ENCODE assay signal across 12 cellular contexts in genomic region chr3:188299068-188299467, GRCh38.
A peak's percentile ranks its signal among the peaks of the same experiment; 100 is the strongest.
DNase-seq lines count a peak whose midpoint lies in the region; ATAC-seq lines count a peak whose summit lies in the region.
"Had no signal": no experiment of that assay in that cellular context is flagged by ENCODE, and none has a peak within 500 bp of the region (broad histone marks: within the 10 kb centered on the region; RNA-seq: fewer than 3 reads in every experiment).

No MANE protein-coding gene starts in this region.

- H3K36me3 Mint-ChIP-seq in stimulated activated effector memory CD8-positive, alpha-beta T cell treated with anti-CD3 and anti-CD28 coated beads, Interleukin-12 subunit alpha, Interleukin-12 subunit beta, amount 100 ng/mL, for 72 hours, result peaks cover 6% of the 10 kb centered on the region
- H3K36me3 Mint-ChIP-seq: naive B cell had no signal

- H3K27ac ChIP-seq in esophagus (ENCODE audit: low read depth in 2 of 2, low read length in 1 of 2), result peak overlapping the region; percentile 2 to 55
- H3K27ac ChIP-seq: 22Rv1 had no signal

- peak overlapping the region; percentile 49 for H3K4me3 Mint-ChIP-seq in stimulated activated effector memory CD8-positive, alpha-beta T cell treated with anti-CD3 and anti-CD28 coated beads, Interleukin-12 subunit alpha, Interleukin-12 subunit beta, amount 100 ng/mL, for 72 hours

- 75 to 78% methylated on average over 11 of the region's 11 CpGs for WGBS in esophagus, 2 donors

- H3K4me1 Mint-ChIP-seq in stimulated activated effector memory CD8-positive, alpha-beta T cell treated with anti-CD3 and anti-CD28 coated beads, Interleukin-12 subunit alpha, Interleukin-12 subunit beta, amount 100 ng/mL, for 72 hours, result peaks cover 78% of the 10 kb centered on the region

- no peak overlapping the region for H3K4me3 ChIP-seq in esophagus (ENCODE audit: low read depth in 1 of 2, low read length in 2 of 2)
- H3K4me3 ChIP-seq: K562 had no signal

- peak; percentile 9 for DNase-seq in activated CD4-positive, CD25-positive, alpha-beta regulatory T cell treated with anti-CD3 and anti-CD28 coated beads, Interleukin-2, amount 50 U/mL, for 16 hours (ENCODE audit: low read depth, low spot score)
- DNase-seq in activated CD4-positive, CD25-positive, alpha-beta regulatory T cell (lab: John Stamatoyannopoulos, UW), result no peak
- peak; percentile 6 for DNase-seq in activated CD4-positive, alpha-beta T cell treated with anti-CD3 and anti-CD28 coated beads, Interleukin-2, amount 50 U/mL, for 1 hour
- DNase-seq in stimulated activated effector memory CD8-positive, alpha-beta T cell treated with anti-CD3 and anti-CD28 coated beads, Interleukin-12 subunit alpha, Interleukin-12 subunit beta, amount 100 ng/mL, for 72 hours (ENCODE audit: low spot score in 2 of 2), result peak in 1 of 2 donors; percentile 74
- no peak for DNase-seq in Kasumi-1 (lab: John Stamatoyannopoulos, UW)
- DNase-seq: naive B cell had no signal

- H3K27me3 ChIP-seq in esophagus (ENCODE audit: control insufficient read depth in 1 of 2, insufficient read depth in 2 of 2, low read length in 2 of 2), result no peaks in the 10 kb centered on the region

- peak; percentile 90 for ATAC-seq in stimulated activated effector memory CD8-positive, alpha-beta T cell treated with anti-CD3 and anti-CD28 coated beads, Interleukin-12 subunit alpha, Interleukin-12 subunit beta, amount 100 ng/mL, for 72 hours
- ATAC-seq in HG02884 (IDR thresholded peaks at IDR 0.05; ENCODE audit: unreplicated experiment), result no peak
- no peak for ATAC-seq in GM19395 (IDR thresholded peaks at IDR 0.05; ENCODE audit: unreplicated experiment)
- ATAC-seq: K562, PC-3 had no signal

- peaks cover 3% of the 10 kb centered on the region for H3K9me3 Mint-ChIP-seq in stimulated activated effector memory CD8-positive, alpha-beta T cell treated with anti-CD3 and anti-CD28 coated beads, Interleukin-12 subunit alpha, Interleukin-12 subunit beta, amount 100 ng/mL, for 72 hours

- H3K36me3 ChIP-seq in esophagus (ENCODE audit: control insufficient read depth in 2 of 2, insufficient read depth in 2 of 2, low read length in 1 of 2), result no peaks in the 10 kb centered on the region

- no peaks in the 10 kb centered on the region for H3K9me3 ChIP-seq in esophagus (ENCODE audit: control insufficient read depth in 2 of 2, insufficient read depth in 1 of 2, low read depth in 1 of 2, low read length in 1 of 2)

- peak overlapping the region; percentile 90 for H3K27ac Mint-ChIP-seq in stimulated activated effector memory CD8-positive, alpha-beta T cell treated with anti-CD3 and anti-CD28 coated beads, Interleukin-12 subunit alpha, Interleukin-12 subunit beta, amount 100 ng/mL, for 72 hours

- H3K4me1 ChIP-seq in esophagus (ENCODE audit: control insufficient read depth in 2 of 2, insufficient read depth in 2 of 2, low read length in 1 of 2), result peaks cover 3 to 9% of the 10 kb centered on the region in 2 donors

Comparison
In these comparisons a context has a peak if more than half of its experiments do, and no peak if none do; other contexts are left out.
1. DNase-seq: peak in activated CD4-positive, CD25-positive, alpha-beta regulatory T cell treated with anti-CD3 and anti-CD28 coated beads, Interleukin-2, amount 50 U/mL, for 16 hours (single experiment) and activated CD4-positive, alpha-beta T cell treated with anti-CD3 and anti-CD28 coated beads, Interleukin-2, amount 50 U/mL, for 1 hour (single experiment); none in activated CD4-positive, CD25-positive, alpha-beta regulatory T cell (0 of 4) and Kasumi-1 (0 of 2).